In genomic region chr12:9221011-9221410, GRCh38 we compare ENCODE assay signal across 9 cellular contexts. TPM values are rescaled to one million over a fixed set of nuclear protein-coding genes. Genes with fewer than 3 reads are reported as not detected.
"Had no signal": no experiment of that assay in that cellular context is flagged by ENCODE, and none has a peak within 500 bp of the region (broad histone marks: within the 10 kb centered on the region; RNA-seq: fewer than 3 reads in every experiment).

No MANE protein-coding gene starts in this region.

RNA-seq across cellular contexts. Expression of gene PZP, which starts 12.8 kb away (rescaled TPM):
- total RNA-seq: naive thymus-derived CD8-positive, alpha-beta T cell; natural killer cell treated with Interleukin-12 subunit alpha and Interleukin-12 subunit beta and Interleukin-15 and Interleukin-18, amount 100 ng/mL, for 72 hours; neural crest cell; occipital lobe; osteoblast; renal cortical epithelial cell; smooth muscle cell; transverse colon; vagina had no signal
- polyA plus RNA-seq: smooth muscle cell had no signal
